Comparison of ENCODE assay signal across 8 cellular contexts in the genomic region with DNA sequence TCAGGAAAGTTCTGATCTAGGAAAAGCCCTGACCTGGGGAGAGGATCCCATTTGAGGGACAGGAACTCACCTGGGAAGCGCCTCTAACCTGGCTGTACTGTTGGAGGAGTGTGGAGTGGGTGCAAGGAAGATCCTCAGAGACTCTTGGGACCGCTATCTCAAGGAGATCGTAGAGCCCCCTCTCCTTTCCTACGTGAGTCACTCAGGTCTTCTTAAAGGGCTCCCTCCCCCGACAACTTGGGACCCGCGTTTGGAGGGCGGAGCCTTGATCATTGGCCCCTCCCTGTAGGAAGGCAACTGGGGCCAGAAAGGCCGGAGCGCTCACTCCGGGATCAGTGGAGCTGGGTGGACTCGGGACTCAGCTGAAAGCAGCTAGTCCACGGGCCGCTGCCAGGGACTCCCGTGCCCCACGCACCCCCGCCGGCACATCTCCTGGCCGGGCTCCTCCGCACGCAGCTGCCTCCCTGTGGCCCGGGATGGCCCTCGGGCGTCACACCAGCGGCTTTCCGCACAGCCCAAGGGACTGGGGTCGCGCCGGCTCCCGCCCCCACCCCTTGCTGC. TPM values are rescaled to one million over a fixed set of nuclear protein-coding genes. Genes with fewer than 3 reads are reported as not detected.
DNase-seq lines count a peak whose midpoint lies in the region; ATAC-seq, FAIRE-seq and TF ChIP-seq lines count a peak whose summit lies in the region.

No MANE protein-coding gene starts in this region.

- H3K9ac ChIP-seq in SU-DHL-6 (ENCODE audit: low read length): peak overlapping the region; percentile 88

- H3K9me2 ChIP-seq in SU-DHL-6 (replicated peaks; ENCODE audit: insufficient read depth, low read length): no peaks in the 10 kb centered on the region

- peaks cover 0 to 22% of the 10 kb centered on the region in 2 donors for H3K4me1 ChIP-seq in ascending aorta

- no peaks in the 10 kb centered on the region for H3K79me2 ChIP-seq in SU-DHL-6 (ENCODE audit: insufficient read depth, low read length)

- H2AFZ ChIP-seq in SU-DHL-6 (ENCODE audit: low read depth, low read length, severe bottlenecking): peak overlapping the region; percentile 76

- peak overlapping the region; percentile 56 for H3K4me2 ChIP-seq in SU-DHL-6 (ENCODE audit: low read depth, low read length, poor library complexity, severe bottlenecking)

- H3K27ac ChIP-seq in 22Rv1 (peak overlapping the region; percentile 85), SU-DHL-6 (ENCODE audit: low read depth, low read length) (peak overlapping the region; percentile 54), ascending aorta (peak overlapping the region; percentile 80 to 81)

- H3F3A ChIP-seq in SU-DHL-6 (ENCODE audit: insufficient read depth): no peaks in the 10 kb centered on the region

- ATAC-seq in HG03457 (IDR thresholded peaks at IDR 0.05; ENCODE audit: unreplicated experiment) (peak; percentile 13), sciatic nerve (peak; percentile 45)

- no peaks in the 10 kb centered on the region for H3K36me3 ChIP-seq in SU-DHL-6 (ENCODE audit: low read length)
- peaks cover 31 to 35% of the 10 kb centered on the region in 2 donors for H3K36me3 ChIP-seq in ascending aorta

- H3K4me3 ChIP-seq in SU-DHL-6 (ENCODE audit: insufficient read depth, low read length, poor library complexity, severe bottlenecking): peak overlapping the region; percentile 71
- peak overlapping the region; percentile 95 to 97 for H3K4me3 ChIP-seq in ascending aorta

- TF ChIP-seq CTCF in 22Rv1 (IDR thresholded peaks at IDR 0.05): no peak
- TF ChIP-seq CTCF in SU-DHL-6 (IDR thresholded peaks at IDR 0.05; ENCODE audit: insufficient read depth, low read length, poor library complexity, severe bottlenecking): no peak
- no peak for TF ChIP-seq CTCF in ascending aorta (IDR thresholded peaks at IDR 0.05)

- intact Hi-C loops in ascending aorta (cut with DNase I) (loop anchor here (1.0 to 10.0 kb wide), 8 partner anchors 16 to 160 kb away; a partner anchor contains a TSS), sciatic nerve (cut with DNase I) (no loop called here)

- H3K9me3 ChIP-seq in SU-DHL-6 (ENCODE audit: insufficient read depth, low read length): no peaks in the 10 kb centered on the region
- H3K9me3 ChIP-seq in ascending aorta: no peaks in the 10 kb centered on the region

- peak; percentile 44 for DNase-seq in GM18507 (ENCODE audit: extremely low spot score, insufficient read length, low read depth)
- DNase-seq in ascending aorta (ENCODE audit: low spot score in 2 of 2): peak in 1 of 2 donors; percentile 85
- peak; percentile 90 for DNase-seq in hepatic stellate cell (ENCODE audit: low spot score)
- peak; percentile 76 for DNase-seq in sciatic nerve (ENCODE audit: low spot score)
- no peak for DNase-seq in NCI-H1048 (lab: John Stamatoyannopoulos, UW)

- no peaks in the 10 kb centered on the region for H3K27me3 ChIP-seq in SU-DHL-6 (ENCODE audit: low read length)
- H3K27me3 ChIP-seq in ascending aorta: no peaks in the 10 kb centered on the region

- FAIRE-seq in GM18507 (lab: Jason Lieb, UNC): peak; percentile 83

- no peaks in the 10 kb centered on the region for H4K20me1 ChIP-seq in SU-DHL-6 (ENCODE audit: low read depth, low read length)

RNA-seq across cellular contexts. Expression of a gene that starts 0.5 kb away (rescaled TPM):
- total RNA-seq in ascending aorta: 28.1 TPM
- 17.1 TPM for total RNA-seq in sciatic nerve

RNA-seq across cellular contexts. Expression of a gene that starts 13.2 kb away (rescaled TPM):
- total RNA-seq in ascending aorta: not detected
- not detected for total RNA-seq in sciatic nerve

RNA-seq across cellular contexts. Expression of a gene that starts 25.3 kb away (rescaled TPM):
- total RNA-seq in ascending aorta (193 TPM), sciatic nerve (96.9 TPM)

RNA-seq across cellular contexts. Expression of a gene that starts 27.9 kb away (rescaled TPM):
- total RNA-seq in ascending aorta (2.6 TPM), sciatic nerve (1.5 TPM)

RNA-seq across cellular contexts. Expression of a gene that starts 39.6 kb away (rescaled TPM):
- total RNA-seq in ascending aorta (22.2 TPM), sciatic nerve (8.7 TPM)
